8 cellular contexts compared by ENCODE assay signal in the genomic region with DNA sequence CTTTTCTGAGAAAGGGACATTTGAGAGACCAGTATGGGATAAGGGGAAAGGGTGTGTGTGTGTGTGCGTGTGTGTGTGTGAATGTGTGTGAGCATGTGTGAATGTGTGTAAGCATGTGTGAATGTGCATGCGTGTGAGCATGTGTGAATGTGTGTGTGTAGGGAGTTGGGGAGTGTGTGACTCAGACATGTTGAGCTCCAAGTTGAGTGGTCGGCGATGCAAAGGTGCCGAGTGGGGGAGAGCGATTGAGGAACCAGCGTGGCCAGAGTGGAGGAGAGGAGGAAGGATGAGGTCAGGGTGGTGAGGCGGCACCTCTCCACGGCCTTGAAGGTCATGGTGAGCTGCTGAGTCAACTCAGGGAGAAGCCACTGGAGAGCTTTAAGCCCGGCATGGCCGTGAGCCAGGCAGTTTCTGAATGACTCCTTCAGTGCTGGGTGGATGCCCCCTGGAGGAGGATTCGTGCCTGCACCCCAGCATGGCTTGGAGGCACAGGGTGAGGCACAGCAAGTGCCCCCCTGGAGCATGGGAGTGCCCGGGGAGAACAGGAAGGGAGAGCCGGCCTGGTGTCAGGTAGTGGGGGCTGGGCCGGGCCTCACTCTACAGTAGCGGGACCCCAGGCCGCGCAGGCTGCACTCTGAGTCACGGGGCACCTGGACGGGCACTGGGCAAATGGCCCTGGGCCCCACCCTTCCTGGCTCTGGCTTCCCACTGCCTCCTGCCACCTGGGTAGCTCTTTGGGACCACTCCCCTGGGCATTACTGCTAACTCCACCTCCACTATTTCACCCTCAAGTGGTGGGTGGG. TPM values are rescaled to one million over a fixed set of nuclear protein-coding genes. Genes with fewer than 3 reads are reported as not detected.
A peak's percentile ranks its signal among the peaks of the same experiment; 100 is the strongest.
DNase-seq lines count a peak whose midpoint lies in the region; ATAC-seq and TF ChIP-seq lines count a peak whose summit lies in the region.

No MANE protein-coding gene starts in this region.

- intact Hi-C loops in left cardiac atrium (cut with DNase I), result no loop called here

- ATAC-seq in GM18505 (IDR thresholded peaks at IDR 0.05; ENCODE audit: unreplicated experiment), result peak; percentile 36
- peak; percentile 72 to 86 for ATAC-seq in left cardiac atrium

- no peak for TF ChIP-seq POLR2A in GM18505 (IDR thresholded peaks at IDR 0.05; ENCODE audit: borderline replicate concordance, extremely low read depth, insufficient read depth, insufficient read length)

- DNase-seq in A172 (ENCODE audit: low spot score), result peak; percentile 96
- peak; percentile 89 for DNase-seq in HPDE6-E6E7 (ENCODE audit: extremely low spot score)
- DNase-seq in SK-N-DZ (ENCODE audit: low spot score), result peak; percentile 53
- peak; percentile 74 for DNase-seq in activated naive CD4-positive, alpha-beta T cell treated with Interleukin-2 at 50 U/mL for 16 hours
- DNase-seq in left cardiac atrium, result peak; percentile 88
- peak; percentile 44 to 69 for DNase-seq in stimulated activated CD4-positive, alpha-beta T cell treated with anti-CD3 and anti-CD28 coated beads, Interleukin-12 subunit alpha, Interleukin-12 subunit beta, amount 100 ng/mL, for 24 hours (ENCODE audit: low read depth in 2 of 2)
- DNase-seq in HuH-7 (ENCODE audit: low spot score), result no peak

RNA-seq across cellular contexts. Expression of a gene that starts 8.2 kb away (rescaled TPM):
- total RNA-seq in A172 (2014; rRNA removed; shearing (Covaris generic)), result 6.6 and 6.9 TPM in 2 replicates
- polyA plus RNA-seq in SK-N-DZ (2014; cell fraction: cytosol; rRNA removed), result 1.0 and 2.9 TPM in 2 replicates
- polyA plus RNA-seq in SK-N-DZ (2014; cell fraction: nucleus; rRNA removed), result 4.5 and 5.0 TPM in 2 replicates
- 10 to 100 TPM in 1 of 2 donors, 1 to 10 TPM in 1; 9.2 to 10.6 TPM for total RNA-seq in left cardiac atrium

RNA-seq across cellular contexts. Expression of a gene that starts 13.8 kb away (rescaled TPM):
- 300 and 344 TPM in 2 replicates for total RNA-seq in A172 (2014; rRNA removed; shearing (Covaris generic))
- polyA plus RNA-seq in SK-N-DZ (2014; cell fraction: cytosol; rRNA removed), result 281 and 367 TPM in 2 replicates
- polyA plus RNA-seq in SK-N-DZ (2014; cell fraction: nucleus; rRNA removed), result 167 and 242 TPM in 2 replicates
- total RNA-seq in left cardiac atrium, result 100 to 1,000 TPM; 264 to 298 TPM

RNA-seq across cellular contexts. Expression of a gene that starts 14.4 kb away (rescaled TPM):
- 454 and 683 TPM in 2 replicates for total RNA-seq in A172 (2014; rRNA removed; shearing (Covaris generic))
- polyA plus RNA-seq in SK-N-DZ (2014; cell fraction: cytosol; rRNA removed), result 648 and 693 TPM in 2 replicates
- polyA plus RNA-seq in SK-N-DZ (2014; cell fraction: nucleus; rRNA removed), result 332 and 431 TPM in 2 replicates
- total RNA-seq in left cardiac atrium, result 100 to 1,000 TPM in 1 of 2 donors, 10 to 100 TPM in 1; 94.1 to 101 TPM

RNA-seq across cellular contexts. Expression of a gene that starts 26.4 kb away (rescaled TPM):
- total RNA-seq in A172 (2014; rRNA removed; shearing (Covaris generic)), result 30.4 and 46.6 TPM in 2 replicates
- polyA plus RNA-seq in SK-N-DZ (2014; cell fraction: cytosol; rRNA removed), result 23.4 and 50.2 TPM in 2 replicates
- 37.5 and 48.3 TPM in 2 replicates for polyA plus RNA-seq in SK-N-DZ (2014; cell fraction: nucleus; rRNA removed)
- 100 to 1,000 TPM; 147 to 150 TPM for total RNA-seq in left cardiac atrium

RNA-seq across cellular contexts. Expression of a gene that starts 27.2 kb away (rescaled TPM):
- total RNA-seq in A172 (2014; rRNA removed; shearing (Covaris generic)), result 77.4 and 78.2 TPM in 2 replicates
- polyA plus RNA-seq in SK-N-DZ (2014; cell fraction: cytosol; rRNA removed), result 10.3 and 11.4 TPM in 2 replicates
- 15.5 and 24.3 TPM in 2 replicates for polyA plus RNA-seq in SK-N-DZ (2014; cell fraction: nucleus; rRNA removed)
- 10 to 100 TPM; 18.1 to 20.1 TPM for total RNA-seq in left cardiac atrium
